ENCODE assay signal across 8 cellular contexts in genomic region chr7:80136276-80137045, GRCh38. TPM values are rescaled to one million over a fixed set of nuclear protein-coding genes. Genes with fewer than 3 reads are reported as not detected.
DNase-seq lines count a peak whose midpoint lies in the region; ATAC-seq and TF ChIP-seq lines count a peak whose summit lies in the region.

No MANE protein-coding gene starts in this region.

- TF ChIP-seq EP300 in sigmoid colon (IDR thresholded peaks at IDR 0.05), result no peak

- no peaks in the 10 kb centered on the region for H3K36me3 ChIP-seq in BLaER1 treated with 17β-estradiol and CSF1 and Interleukin-3, amounts not matched to agents 10 nM and 100 nM
- no peaks in the 10 kb centered on the region for H3K36me3 ChIP-seq in Peyer's patch
- no peaks in the 10 kb centered on the region for H3K36me3 ChIP-seq in sigmoid colon

- H4K20me1 ChIP-seq in BLaER1 treated with 17β-estradiol and CSF1 and Interleukin-3, amounts not matched to agents 10 nM and 100 nM, result peaks cover 0 to 28% (median 5%) of the 10 kb centered on the region in 11 experiments; a peak in 11 of 22 replicates

- TF ChIP-seq CTCF in Peyer's patch (IDR thresholded peaks at IDR 0.05) (no peak), fibroblast of pulmonary artery (IDR thresholded peaks at IDR 0.05; ENCODE audit: low read length, missing control alignments) (no peak), sigmoid colon (IDR thresholded peaks at IDR 0.05) (no peak)

- peak overlapping the region in 3 of 11 experiments; percentile 34 to 83 (median 80); a peak in 6 of 22 replicates for H3K27ac ChIP-seq in BLaER1 treated with 17β-estradiol and CSF1 and Interleukin-3, amounts not matched to agents 10 nM and 100 nM
- peak overlapping the region in 1 of 4 donors; percentile 85 for H3K27ac ChIP-seq in Peyer's patch
- H3K27ac ChIP-seq in sigmoid colon, result peak overlapping the region; percentile 93 to 99 (median 97)

- peak overlapping the region; percentile 70 to 96 (median 90) for H3K4me2 ChIP-seq in BLaER1 treated with 17β-estradiol and CSF1 and Interleukin-3, amounts not matched to agents 10 nM and 100 nM

- TF ChIP-seq POLR2A in Peyer's patch (IDR thresholded peaks at IDR 0.05), result no peak
- no peak for TF ChIP-seq POLR2A in sigmoid colon (IDR thresholded peaks at IDR 0.05)

- peak overlapping the region; percentile 84 to 93 (median 89) for H3K4me3 ChIP-seq in BLaER1 treated with 17β-estradiol and CSF1 and Interleukin-3, amounts not matched to agents 10 nM and 100 nM
- H3K4me3 ChIP-seq in Peyer's patch, result peak overlapping the region in 3 of 4 donors; percentile 58 to 91 (median 77)
- H3K4me3 ChIP-seq in fibroblast of pulmonary artery (replicated peaks; ENCODE audit: low read depth, low read length), result peak overlapping the region; percentile 86
- peak overlapping the region; percentile 90 to 99 (median 92) for H3K4me3 ChIP-seq in sigmoid colon

- ATAC-seq in GM21619 (IDR thresholded peaks at IDR 0.05; ENCODE audit: unreplicated experiment) (peak; percentile 56), GM21367 (IDR thresholded peaks at IDR 0.05; ENCODE audit: unreplicated experiment) (no peak), GM21529 (IDR thresholded peaks at IDR 0.05; ENCODE audit: unreplicated experiment) (no peak)

- peaks cover 22 to 40% (median 31%) of the 10 kb centered on the region in 11 experiments; a peak in 21 of 22 replicates for H3K27me3 ChIP-seq in BLaER1 treated with 17β-estradiol and CSF1 and Interleukin-3, amounts not matched to agents 10 nM and 100 nM
- H3K27me3 ChIP-seq in Peyer's patch, result no peaks in the 10 kb centered on the region
- no peaks in the 10 kb centered on the region for H3K27me3 ChIP-seq in sigmoid colon

- H3K9me3 ChIP-seq in BLaER1 treated with 17β-estradiol and CSF1 and Interleukin-3, amounts not matched to agents 10 nM and 100 nM (replicated peaks in 1 of 11), result peaks cover 0 to 5% (median 0%) of the 10 kb centered on the region in 11 experiments; a peak in 3 of 22 replicates
- no peaks in the 10 kb centered on the region for H3K9me3 ChIP-seq in Peyer's patch
- H3K9me3 ChIP-seq in sigmoid colon, result no peaks in the 10 kb centered on the region

- intact Hi-C loops in sigmoid colon (cut with DNase I), result loop anchor here (5.0 kb wide), 1 partner anchor 141 kb away; no protein-coding TSS in a partner anchor

- peak overlapping the region; percentile 68 to 91 (median 86); a peak in 21 of 22 replicates for H3K9ac ChIP-seq in BLaER1 treated with 17β-estradiol and CSF1 and Interleukin-3, amounts not matched to agents 10 nM and 100 nM

- 41 to 56% methylated on average over 4 of the region's 4 CpGs for WGBS in sigmoid colon, 2 donors

- H3K4me1 ChIP-seq in BLaER1 treated with 17β-estradiol and CSF1 and Interleukin-3, amounts not matched to agents 10 nM and 100 nM, result peaks cover 11 to 39% (median 25%) of the 10 kb centered on the region in 10 experiments; a peak in 18 of 20 replicates
- peaks cover 0 to 10% (median 0%) of the 10 kb centered on the region in 4 donors for H3K4me1 ChIP-seq in Peyer's patch
- peaks cover 0 to 47% (median 31%) of the 10 kb centered on the region in 4 donors for H3K4me1 ChIP-seq in sigmoid colon

- DNase-seq in Peyer's patch (no peak), fibroblast of pulmonary artery (ENCODE audit: low read depth) (peak; percentile 34), sigmoid colon (no peak), SKM-1 treated with dmso at 0.1 percent for 144 hours (lab: John Stamatoyannopoulos, UW; ENCODE audit: unreplicated experiment) (no peak)

RNA-seq across cellular contexts. Expression of gene GNAI1, which starts 1.8 kb away (rescaled TPM):
- total RNA-seq in Peyer's patch, result 10 to 100 TPM in 1 of 4 donors, 1 to 10 TPM in 3; 5.5 to 13.3 (median 8.1) TPM
- 10 to 100 TPM; 50.9 to 98.9 (median 61.0) TPM for total RNA-seq in sigmoid colon
- 10 to 100 TPM in 2 of 3 donors, 1 to 10 TPM in 1; 8.8 to 15.0 (median 11.7) TPM for polyA plus RNA-seq in sigmoid colon
